In genomic region chrY:20990869-20991548, GRCh38 we compare ENCODE assay signal across 9 cellular contexts.
DNase-seq lines count a peak whose midpoint lies in the region; ATAC-seq, FAIRE-seq and TF ChIP-seq lines count a peak whose summit lies in the region.
"Had no signal": no experiment of that assay in that cellular context is flagged by ENCODE, and none has a peak within 500 bp of the region (broad histone marks: within the 10 kb centered on the region; RNA-seq: fewer than 3 reads in every experiment).

No MANE protein-coding gene starts in this region.

- peak overlapping the region; percentile 53 for H3K9ac ChIP-seq in DND-41 (ENCODE audit: low read depth, low read length)
- no peak overlapping the region for H3K9ac ChIP-seq in kidney (ENCODE audit: low read length in 2 of 2)

- no peaks in the 10 kb centered on the region for H3K79me2 ChIP-seq in DND-41 (ENCODE audit: insufficient read depth, low read length)

- H3K4me2 ChIP-seq in DND-41 (ENCODE audit: insufficient read depth, low read length), result peak overlapping the region; percentile 75

- peak overlapping the region; percentile 86 for H2AFZ ChIP-seq in DND-41 (ENCODE audit: low read depth, low read length)

- no peaks in the 10 kb centered on the region for H4K20me1 ChIP-seq in DND-41 (ENCODE audit: insufficient read depth, low read length)

- intact Hi-C loops in kidney (cut with DNase I), result no loop called here

- peak; percentile 43 for DNase-seq in DND-41
- DNase-seq in LoVo (ENCODE audit: low spot score), result peak; percentile 19
- DNase-seq in kidney, result no peak
- no peak for DNase-seq in iPS-NIHi7 (ENCODE audit: extremely low spot score)
- no peak for DNase-seq in NCI-H82 (lab: John Stamatoyannopoulos, UW)
- no peak for DNase-seq in right atrium auricular region (ENCODE audit: low spot score)
- no peak for DNase-seq in amniotic stem cell (lab: John Stamatoyannopoulos, UW)
- DNase-seq: GOT3 had no signal

- TF ChIP-seq CTCF in DND-41 (IDR thresholded peaks at IDR 0.05; ENCODE audit: borderline replicate concordance, extremely low read depth, low read length, poor library complexity, severe bottlenecking) (no peak), kidney (IDR thresholded peaks at IDR 0.05; ENCODE audit: borderline replicate concordance, extremely low read depth, insufficient read depth) (no peak), right atrium auricular region (IDR thresholded peaks at IDR 0.05) (no peak)

- H3K36me3 ChIP-seq in DND-41 (ENCODE audit: insufficient read depth, low read length), result no peaks in the 10 kb centered on the region
- no peaks in the 10 kb centered on the region for H3K36me3 ChIP-seq in kidney (ENCODE audit: control insufficient read depth in 1 of 2, insufficient read depth in 2 of 2, low read length in 2 of 2)
- H3K36me3 ChIP-seq in right atrium auricular region, result no peaks in the 10 kb centered on the region

- ATAC-seq in DND-41 (ENCODE audit: insufficient read depth, low read depth) (peak; percentile 98), GM21515 (IDR thresholded peaks at IDR 0.05; ENCODE audit: unreplicated experiment) (peak; percentile 98)

- H3K27me3 ChIP-seq in DND-41 (ENCODE audit: insufficient read depth, low read length, poor library complexity) (no peaks in the 10 kb centered on the region), right atrium auricular region (no peaks in the 10 kb centered on the region)

- H3K9me3 ChIP-seq in DND-41 (ENCODE audit: insufficient read depth, low read length, severe bottlenecking), result no peaks in the 10 kb centered on the region
- no peaks in the 10 kb centered on the region for H3K9me3 ChIP-seq in kidney (ENCODE audit: control insufficient read depth in 1 of 2, low read length in 2 of 2)
- no peaks in the 10 kb centered on the region for H3K9me3 ChIP-seq in right atrium auricular region

- FAIRE-seq in kidney (lab: Jason Lieb, UNC), result no peak

- peak overlapping the region; percentile 83 for H3K27ac ChIP-seq in DND-41 (ENCODE audit: low read length)
- H3K27ac ChIP-seq in kidney (ENCODE audit: low read depth in 2 of 2, low read length in 2 of 2), result no peak overlapping the region
- no peak overlapping the region for H3K27ac ChIP-seq in right atrium auricular region

- H3K4me3 ChIP-seq in DND-41 (ENCODE audit: low read depth in 1 of 2, low read length in 2 of 2) (peak overlapping the region; percentile 14 to 58; a peak in 3 of 4 replicates), kidney (ENCODE audit: low read length in 2 of 2) (peak overlapping the region; percentile 48 to 55), right atrium auricular region (no peak overlapping the region)

- H3K4me1 ChIP-seq in DND-41 (ENCODE audit: insufficient read depth, low read length), result peaks cover 17% of the 10 kb centered on the region
- no peaks in the 10 kb centered on the region for H3K4me1 ChIP-seq in kidney (ENCODE audit: control insufficient read depth in 1 of 2, insufficient read depth in 1 of 2, low read depth in 1 of 2, low read length in 2 of 2)
- no peaks in the 10 kb centered on the region for H3K4me1 ChIP-seq in right atrium auricular region

Comparison
In these comparisons a context has a peak if more than half of its experiments do, and no peak if none do; other contexts are left out.
1. DNase-seq: peak in DND-41 (single experiment) and LoVo (single experiment); none in kidney (single experiment), iPS-NIHi7 (single experiment), NCI-H82 (single experiment), right atrium auricular region (single experiment) and amniotic stem cell (single experiment).
2. H3K4me3 ChIP-seq: peak in DND-41 (2 of 2) and kidney (2 of 2); none in right atrium auricular region (0 of 2).